In the genomic region with DNA sequence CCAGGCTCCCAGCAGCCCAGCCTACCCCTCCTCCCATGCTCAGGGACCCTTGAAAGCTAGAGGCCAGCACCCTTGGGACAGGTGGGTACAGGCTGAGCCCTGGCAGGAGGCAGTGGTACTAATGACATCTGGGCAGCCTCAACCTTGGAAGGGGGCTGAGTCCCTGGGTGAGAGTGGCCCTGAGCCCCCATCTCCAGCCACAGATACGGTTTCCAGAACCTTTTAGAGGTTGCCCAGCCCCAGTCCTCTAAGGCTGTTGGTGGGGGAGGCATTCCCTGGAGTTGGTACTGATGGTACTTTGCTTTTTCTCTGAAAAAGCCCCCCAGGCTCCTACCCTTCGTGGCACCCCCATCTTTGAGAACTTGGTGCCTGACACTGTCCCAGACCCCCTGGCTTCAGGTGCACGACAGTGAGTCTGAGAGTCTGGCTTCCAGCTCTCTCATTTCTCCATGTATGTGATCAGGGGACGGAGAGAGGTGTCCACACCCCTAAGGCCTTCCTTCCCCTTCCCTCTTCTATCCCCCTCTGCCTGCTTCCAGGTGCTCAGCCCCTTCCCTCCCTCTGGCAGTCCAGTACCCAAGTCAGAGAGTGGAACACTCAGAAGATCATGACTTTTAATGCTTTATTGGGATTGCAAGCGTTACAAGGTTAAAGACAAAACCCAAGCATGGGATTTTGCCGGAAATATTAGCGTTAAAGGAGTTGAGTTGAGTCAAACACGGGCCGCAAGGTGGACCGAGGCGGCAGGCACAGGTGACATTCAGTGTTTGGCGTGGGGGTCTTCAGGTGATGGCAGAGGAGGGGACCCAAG, we compare ENCODE assay signal across 1 cellular context.
TF ChIP-seq lines count a peak whose summit lies in the region.

No MANE protein-coding gene starts in this region.

TF ChIP-seq in HepG2, 621 proteins besides CTCF, POLR2A, EP300 and RAD21 (continued from another document and continues in another):
- TF ChIP-seq DNMT1 (CRISPR knock-in tag; IDR thresholded peaks at IDR 0.05) (0 out of 2 replicates have a peak, but pooled peaks have one; percentile 50), GATAD1 (CRISPR knock-in tag; IDR thresholded peaks at IDR 0.05) (peak; percentile 11; the same call in 1 of the 2 replicates), HMG20A (CRISPR knock-in tag; IDR thresholded peaks at IDR 0.05; ENCODE audit: borderline replicate concordance) (no peak), ETV6 (CRISPR knock-in tag; conservative IDR thresholded peaks at IDR 0.05) (no peak), PCBP2 (optimal IDR thresholded peaks at IDR 0.05; ENCODE audit: low read depth, low read length, poor library complexity, severe bottlenecking) (no peak), NCOA1 (CRISPR knock-in tag; IDR thresholded peaks at IDR 0.05) (0 out of 2 replicates have a peak, but pooled peaks have one; percentile 15), NPAS2 (CRISPR knock-in tag; IDR thresholded peaks at IDR 0.05; ENCODE audit: borderline replicate concordance) (no peak), TCF12 (IDR thresholded peaks at IDR 0.05) (no peak), TCF12 (CRISPR knock-in tag; IDR thresholded peaks at IDR 0.05) (peak; percentile 27; the same call in 1 of the 2 replicates), ZNF501 (CRISPR knock-in tag; IDR thresholded peaks at IDR 0.05) (no peak; the same call in 1 of the 2 replicates), ZBTB3 (CRISPR knock-in tag; IDR thresholded peaks at IDR 0.05; ENCODE audit: borderline replicate concordance, low read depth) (no peak), ZBTB8A (CRISPR knock-in tag; IDR thresholded peaks at IDR 0.05; ENCODE audit: borderline replicate concordance, low read depth) (no peak), XRCC5 (optimal IDR thresholded peaks at IDR 0.05; ENCODE audit: low read length) (no peak), RBM39 (IDR thresholded peaks at IDR 0.05; ENCODE audit: low read depth, low read length, poor library complexity, severe bottlenecking) (peak; percentile 26), HOXA3 (CRISPR knock-in tag; IDR thresholded peaks at IDR 0.05) (no peak), ZNF749 (CRISPR knock-in tag; IDR thresholded peaks at IDR 0.05; ENCODE audit: borderline replicate concordance) (no peak), ZNF850 (CRISPR knock-in tag; conservative IDR thresholded peaks at IDR 0.05) (no peak), ZC3H13 (CRISPR knock-in tag; IDR thresholded peaks at IDR 0.05) (peak; percentile 76), ZNF383 (CRISPR knock-in tag; IDR thresholded peaks at IDR 0.05; ENCODE audit: borderline replicate concordance) (no peak), RXRB (CRISPR knock-in tag; IDR thresholded peaks at IDR 0.05; ENCODE audit: borderline replicate concordance) (no peak), HNF4A (CRISPR knock-in tag; IDR thresholded peaks at IDR 0.05) (no peak), ZNF121 (CRISPR knock-in tag; IDR thresholded peaks at IDR 0.05) (no peak), PHF20 (CRISPR knock-in tag; IDR thresholded peaks at IDR 0.05) (no peak), KLF15 (CRISPR knock-in tag; IDR thresholded peaks at IDR 0.05; ENCODE audit: borderline replicate concordance) (no peak), BORCS8-MEF2B (CRISPR knock-in tag; IDR thresholded peaks at IDR 0.05) (no peak; the same call in 1 of the 2 replicates), ZNF619 (CRISPR knock-in tag; IDR thresholded peaks at IDR 0.05) (peak; percentile 54; the same call in 1 of the 2 replicates), ZMYM2 (CRISPR knock-in tag; IDR thresholded peaks at IDR 0.05) (no peak), ISL2 (CRISPR knock-in tag; IDR thresholded peaks at IDR 0.05) (no peak), YEATS4 (CRISPR knock-in tag; IDR thresholded peaks at IDR 0.05; ENCODE audit: borderline replicate concordance) (no peak), ZNF766 (CRISPR knock-in tag; IDR thresholded peaks at IDR 0.05; ENCODE audit: borderline replicate concordance) (peak; percentile 68; the same call in 1 of the 2 replicates), GZF1 (CRISPR knock-in tag; IDR thresholded peaks at IDR 0.05) (peak; percentile 16; the same call in 1 of the 2 replicates), HHEX (CRISPR knock-in tag; IDR thresholded peaks at IDR 0.05) (peak; percentile 44; the same call in 1 of the 2 replicates), ARNTL (CRISPR knock-in tag; IDR thresholded peaks at IDR 0.05) (peak; percentile 8; the same call in 1 of the 2 replicates)
- TF ChIP-seq, protein P1, sequence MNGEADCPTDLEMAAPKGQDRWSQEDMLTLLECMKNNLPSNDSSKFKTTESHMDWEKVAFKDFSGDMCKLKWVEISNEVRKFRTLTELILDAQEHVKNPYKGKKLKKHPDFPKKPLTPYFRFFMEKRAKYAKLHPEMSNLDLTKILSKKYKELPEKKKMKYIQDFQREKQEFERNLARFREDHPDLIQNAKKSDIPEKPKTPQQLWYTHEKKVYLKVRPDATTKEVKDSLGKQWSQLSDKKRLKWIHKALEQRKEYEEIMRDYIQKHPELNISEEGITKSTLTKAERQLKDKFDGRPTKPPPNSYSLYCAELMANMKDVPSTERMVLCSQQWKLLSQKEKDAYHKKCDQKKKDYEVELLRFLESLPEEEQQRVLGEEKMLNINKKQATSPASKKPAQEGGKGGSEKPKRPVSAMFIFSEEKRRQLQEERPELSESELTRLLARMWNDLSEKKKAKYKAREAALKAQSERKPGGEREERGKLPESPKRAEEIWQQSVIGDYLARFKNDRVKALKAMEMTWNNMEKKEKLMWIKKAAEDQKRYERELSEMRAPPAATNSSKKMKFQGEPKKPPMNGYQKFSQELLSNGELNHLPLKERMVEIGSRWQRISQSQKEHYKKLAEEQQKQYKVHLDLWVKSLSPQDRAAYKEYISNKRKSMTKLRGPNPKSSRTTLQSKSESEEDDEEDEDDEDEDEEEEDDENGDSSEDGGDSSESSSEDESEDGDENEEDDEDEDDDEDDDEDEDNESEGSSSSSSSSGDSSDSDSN (CRISPR knock-in tag; IDR thresholded peaks at IDR 0.05): peak; percentile 54
- TF ChIP-seq, protein P2, sequence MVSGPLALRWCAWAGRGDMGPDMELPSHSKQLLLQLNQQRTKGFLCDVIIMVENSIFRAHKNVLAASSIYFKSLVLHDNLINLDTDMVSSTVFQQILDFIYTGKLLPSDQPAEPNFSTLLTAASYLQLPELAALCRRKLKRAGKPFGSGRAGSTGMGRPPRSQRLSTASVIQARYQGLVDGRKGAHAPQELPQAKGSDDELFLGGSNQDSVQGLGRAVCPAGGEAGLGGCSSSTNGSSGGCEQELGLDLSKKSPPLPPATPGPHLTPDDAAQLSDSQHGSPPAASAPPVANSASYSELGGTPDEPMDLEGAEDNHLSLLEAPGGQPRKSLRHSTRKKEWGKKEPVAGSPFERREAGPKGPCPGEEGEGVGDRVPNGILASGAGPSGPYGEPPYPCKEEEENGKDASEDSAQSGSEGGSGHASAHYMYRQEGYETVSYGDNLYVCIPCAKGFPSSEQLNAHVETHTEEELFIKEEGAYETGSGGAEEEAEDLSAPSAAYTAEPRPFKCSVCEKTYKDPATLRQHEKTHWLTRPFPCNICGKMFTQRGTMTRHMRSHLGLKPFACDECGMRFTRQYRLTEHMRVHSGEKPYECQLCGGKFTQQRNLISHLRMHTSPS (CRISPR knock-in tag; IDR thresholded peaks at IDR 0.05; ENCODE audit: low read depth): peak; percentile 79; the same call in 1 of the 2 replicates
- TF ChIP-seq, protein P3, sequence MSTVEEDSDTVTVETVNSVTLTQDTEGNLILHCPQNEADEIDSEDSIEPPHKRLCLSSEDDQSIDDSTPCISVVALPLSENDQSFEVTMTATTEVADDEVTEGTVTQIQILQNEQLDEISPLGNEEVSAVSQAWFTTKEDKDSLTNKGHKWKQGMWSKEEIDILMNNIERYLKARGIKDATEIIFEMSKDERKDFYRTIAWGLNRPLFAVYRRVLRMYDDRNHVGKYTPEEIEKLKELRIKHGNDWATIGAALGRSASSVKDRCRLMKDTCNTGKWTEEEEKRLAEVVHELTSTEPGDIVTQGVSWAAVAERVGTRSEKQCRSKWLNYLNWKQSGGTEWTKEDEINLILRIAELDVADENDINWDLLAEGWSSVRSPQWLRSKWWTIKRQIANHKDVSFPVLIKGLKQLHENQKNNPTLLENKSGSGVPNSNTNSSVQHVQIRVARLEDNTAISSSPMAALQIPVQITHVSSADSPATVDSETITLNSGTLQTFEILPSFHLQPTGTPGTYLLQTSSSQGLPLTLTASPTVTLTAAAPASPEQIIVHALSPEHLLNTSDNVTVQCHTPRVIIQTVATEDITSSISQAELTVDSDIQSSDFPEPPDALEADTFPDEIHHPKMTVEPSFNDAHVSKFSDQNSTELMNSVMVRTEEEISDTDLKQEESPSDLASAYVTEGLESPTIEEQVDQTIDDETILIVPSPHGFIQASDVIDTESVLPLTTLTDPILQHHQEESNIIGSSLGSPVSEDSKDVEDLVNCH (CRISPR knock-in tag; IDR thresholded peaks at IDR 0.05): no peak
- TF ChIP-seq, protein P4, sequence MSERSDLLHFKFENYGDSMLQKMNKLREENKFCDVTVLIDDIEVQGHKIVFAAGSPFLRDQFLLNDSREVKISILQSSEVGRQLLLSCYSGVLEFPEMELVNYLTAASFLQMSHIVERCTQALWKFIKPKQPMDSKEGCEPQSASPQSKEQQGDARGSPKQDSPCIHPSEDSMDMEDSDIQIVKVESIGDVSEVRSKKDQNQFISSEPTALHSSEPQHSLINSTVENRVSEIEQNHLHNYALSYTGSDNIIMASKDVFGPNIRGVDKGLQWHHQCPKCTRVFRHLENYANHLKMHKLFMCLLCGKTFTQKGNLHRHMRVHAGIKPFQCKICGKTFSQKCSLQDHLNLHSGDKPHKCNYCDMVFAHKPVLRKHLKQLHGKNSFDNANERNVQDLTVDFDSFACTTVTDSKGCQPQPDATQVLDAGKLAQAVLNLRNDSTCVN (CRISPR knock-in tag; IDR thresholded peaks at IDR 0.05; ENCODE audit: borderline replicate concordance): no peak; the same call in 1 of the 2 replicates
- TF ChIP-seq, protein P5, sequence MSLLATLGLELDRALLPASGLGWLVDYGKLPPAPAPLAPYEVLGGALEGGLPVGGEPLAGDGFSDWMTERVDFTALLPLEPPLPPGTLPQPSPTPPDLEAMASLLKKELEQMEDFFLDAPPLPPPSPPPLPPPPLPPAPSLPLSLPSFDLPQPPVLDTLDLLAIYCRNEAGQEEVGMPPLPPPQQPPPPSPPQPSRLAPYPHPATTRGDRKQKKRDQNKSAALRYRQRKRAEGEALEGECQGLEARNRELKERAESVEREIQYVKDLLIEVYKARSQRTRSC (CRISPR knock-in tag; IDR thresholded peaks at IDR 0.05; ENCODE audit: low read depth): peak; percentile 81; the same call in 1 of the 2 replicates
- TF ChIP-seq, protein P6, sequence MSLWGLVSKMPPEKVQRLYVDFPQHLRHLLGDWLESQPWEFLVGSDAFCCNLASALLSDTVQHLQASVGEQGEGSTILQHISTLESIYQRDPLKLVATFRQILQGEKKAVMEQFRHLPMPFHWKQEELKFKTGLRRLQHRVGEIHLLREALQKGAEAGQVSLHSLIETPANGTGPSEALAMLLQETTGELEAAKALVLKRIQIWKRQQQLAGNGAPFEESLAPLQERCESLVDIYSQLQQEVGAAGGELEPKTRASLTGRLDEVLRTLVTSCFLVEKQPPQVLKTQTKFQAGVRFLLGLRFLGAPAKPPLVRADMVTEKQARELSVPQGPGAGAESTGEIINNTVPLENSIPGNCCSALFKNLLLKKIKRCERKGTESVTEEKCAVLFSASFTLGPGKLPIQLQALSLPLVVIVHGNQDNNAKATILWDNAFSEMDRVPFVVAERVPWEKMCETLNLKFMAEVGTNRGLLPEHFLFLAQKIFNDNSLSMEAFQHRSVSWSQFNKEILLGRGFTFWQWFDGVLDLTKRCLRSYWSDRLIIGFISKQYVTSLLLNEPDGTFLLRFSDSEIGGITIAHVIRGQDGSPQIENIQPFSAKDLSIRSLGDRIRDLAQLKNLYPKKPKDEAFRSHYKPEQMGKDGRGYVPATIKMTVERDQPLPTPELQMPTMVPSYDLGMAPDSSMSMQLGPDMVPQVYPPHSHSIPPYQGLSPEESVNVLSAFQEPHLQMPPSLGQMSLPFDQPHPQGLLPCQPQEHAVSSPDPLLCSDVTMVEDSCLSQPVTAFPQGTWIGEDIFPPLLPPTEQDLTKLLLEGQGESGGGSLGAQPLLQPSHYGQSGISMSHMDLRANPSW (CRISPR knock-in tag; IDR thresholded peaks at IDR 0.05; ENCODE audit: borderline replicate concordance): no peak
- TF ChIP-seq, protein P7, sequence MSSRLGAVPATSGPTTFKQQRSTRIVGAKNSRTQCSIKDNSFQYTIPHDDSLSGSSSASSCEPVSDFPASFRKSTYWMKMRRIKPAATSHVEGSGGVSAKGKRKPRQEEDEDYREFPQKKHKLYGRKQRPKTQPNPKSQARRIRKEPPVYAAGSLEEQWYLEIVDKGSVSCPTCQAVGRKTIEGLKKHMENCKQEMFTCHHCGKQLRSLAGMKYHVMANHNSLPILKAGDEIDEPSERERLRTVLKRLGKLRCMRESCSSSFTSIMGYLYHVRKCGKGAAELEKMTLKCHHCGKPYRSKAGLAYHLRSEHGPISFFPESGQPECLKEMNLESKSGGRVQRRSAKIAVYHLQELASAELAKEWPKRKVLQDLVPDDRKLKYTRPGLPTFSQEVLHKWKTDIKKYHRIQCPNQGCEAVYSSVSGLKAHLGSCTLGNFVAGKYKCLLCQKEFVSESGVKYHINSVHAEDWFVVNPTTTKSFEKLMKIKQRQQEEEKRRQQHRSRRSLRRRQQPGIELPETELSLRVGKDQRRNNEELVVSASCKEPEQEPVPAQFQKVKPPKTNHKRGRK (CRISPR knock-in tag; IDR thresholded peaks at IDR 0.05): no peak
- TF ChIP-seq, protein P8, sequence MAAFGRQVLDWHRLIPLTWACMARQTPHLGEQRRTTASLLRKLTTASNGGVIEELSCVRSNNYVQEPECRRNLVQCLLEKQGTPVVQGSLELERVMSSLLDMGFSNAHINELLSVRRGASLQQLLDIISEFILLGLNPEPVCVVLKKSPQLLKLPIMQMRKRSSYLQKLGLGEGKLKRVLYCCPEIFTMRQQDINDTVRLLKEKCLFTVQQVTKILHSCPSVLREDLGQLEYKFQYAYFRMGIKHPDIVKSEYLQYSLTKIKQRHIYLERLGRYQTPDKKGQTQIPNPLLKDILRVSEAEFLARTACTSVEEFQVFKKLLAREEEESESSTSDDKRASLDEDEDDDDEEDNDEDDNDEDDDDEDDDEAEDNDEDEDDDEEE (CRISPR knock-in tag; IDR thresholded peaks at IDR 0.05): peak; percentile 19; the same call in 1 of the 2 replicates
- TF ChIP-seq, protein P9, sequence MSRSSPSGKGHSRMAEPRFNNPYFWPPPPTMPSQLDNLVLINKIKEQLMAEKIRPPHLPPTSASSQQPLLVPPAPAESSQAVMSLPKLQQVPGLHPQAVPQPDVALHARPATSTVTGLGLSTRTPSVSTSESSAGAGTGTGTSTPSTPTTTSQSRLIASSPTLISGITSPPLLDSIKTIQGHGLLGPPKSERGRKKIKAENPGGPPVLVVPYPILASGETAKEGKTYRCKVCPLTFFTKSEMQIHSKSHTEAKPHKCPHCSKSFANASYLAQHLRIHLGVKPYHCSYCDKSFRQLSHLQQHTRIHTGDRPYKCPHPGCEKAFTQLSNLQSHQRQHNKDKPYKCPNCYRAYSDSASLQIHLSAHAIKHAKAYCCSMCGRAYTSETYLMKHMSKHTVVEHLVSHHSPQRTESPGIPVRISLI (CRISPR knock-in tag; IDR thresholded peaks at IDR 0.05; ENCODE audit: borderline replicate concordance): no peak
- TF ChIP-seq, protein P10, sequence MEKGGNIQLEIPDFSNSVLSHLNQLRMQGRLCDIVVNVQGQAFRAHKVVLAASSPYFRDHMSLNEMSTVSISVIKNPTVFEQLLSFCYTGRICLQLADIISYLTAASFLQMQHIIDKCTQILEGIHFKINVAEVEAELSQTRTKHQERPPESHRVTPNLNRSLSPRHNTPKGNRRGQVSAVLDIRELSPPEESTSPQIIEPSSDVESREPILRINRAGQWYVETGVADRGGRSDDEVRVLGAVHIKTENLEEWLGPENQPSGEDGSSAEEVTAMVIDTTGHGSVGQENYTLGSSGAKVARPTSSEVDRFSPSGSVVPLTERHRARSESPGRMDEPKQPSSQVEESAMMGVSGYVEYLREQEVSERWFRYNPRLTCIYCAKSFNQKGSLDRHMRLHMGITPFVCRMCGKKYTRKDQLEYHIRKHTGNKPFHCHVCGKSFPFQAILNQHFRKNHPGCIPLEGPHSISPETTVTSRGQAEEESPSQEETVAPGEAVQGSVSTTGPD (CRISPR knock-in tag; IDR thresholded peaks at IDR 0.05): no peak
